Comparison of ENCODE assay signal across 16 cellular contexts in genomic region chr3:190446492-190447301, GRCh38. TPM values are rescaled to one million over a fixed set of nuclear protein-coding genes. Genes with fewer than 3 reads are reported as not detected.
DNase-seq lines count a peak whose midpoint lies in the region; ATAC-seq and TF ChIP-seq lines count a peak whose summit lies in the region.
"Had no signal": no experiment of that assay in that cellular context is flagged by ENCODE, and none has a peak within 500 bp of the region (broad histone marks: within the 10 kb centered on the region; RNA-seq: fewer than 3 reads in every experiment).

No MANE protein-coding gene starts in this region.

- H3K36me3 ChIP-seq in PC-9 (ENCODE audit: low read depth) = no peaks in the 10 kb centered on the region
- H3K36me3 ChIP-seq in breast epithelium = no peaks in the 10 kb centered on the region
- H3K36me3 ChIP-seq in neuronal stem cell (replicated peaks in 1 of 2; ENCODE audit: control insufficient read depth in 2 of 2, insufficient read depth in 2 of 2, low read length in 2 of 2) = no peaks in the 10 kb centered on the region
- H3K36me3 ChIP-seq: ovary had no signal

- H3K79me2 ChIP-seq in PC-9 (ENCODE audit: low read depth) = no peaks in the 10 kb centered on the region

- H4K20me1 ChIP-seq in PC-9 (ENCODE audit: insufficient read depth) = no peaks in the 10 kb centered on the region

- H2BK5ac ChIP-seq in neuronal stem cell (ENCODE audit: low read length) = no peak overlapping the region

- no peak for DNase-seq in activated naive CD8-positive, alpha-beta T cell treated with anti-CD3 and anti-CD28 coated beads, Interleukin-2, amount 50 U/mL, for 24 hours
- DNase-seq in PC-9 (peak in 1 of 2 experiments; percentile 52), endothelial cell (ENCODE audit: low spot score) (no peak), breast epithelium (ENCODE audit: low spot score in 2 of 2) (no peak), neuronal stem cell (ENCODE audit: low spot score) (no peak), T1000 (lab: John Stamatoyannopoulos, UW) (no peak), progenitor cell of endocrine pancreas (ENCODE audit: low spot score, unreplicated experiment) (no peak)
- DNase-seq: effector CD4-positive, alpha-beta T cell; MM.1S; ovary; substantia nigra had no signal

- no peak overlapping the region for H3K4ac ChIP-seq in neuronal stem cell (ENCODE audit: low read length)

- POLR2A ChIA-PET in PC-9 (lab: Charles Lee; ENCODE audit: unreplicated experiment) = interaction anchor here (0.7 kb wide), 1 partner anchor 132 kb away, joined by 5 read pairs; no protein-coding TSS in a partner anchor

- TF ChIP-seq POLR2A in breast epithelium (IDR thresholded peaks at IDR 0.05) = no peak

- H3K9ac ChIP-seq in neuronal stem cell (ENCODE audit: low read depth, low read length, poor library complexity) = no peak overlapping the region

- no peaks in the 10 kb centered on the region for H3K36me3 Mint-ChIP-seq in activated naive CD8-positive, alpha-beta T cell
- no peaks in the 10 kb centered on the region for H3K36me3 Mint-ChIP-seq in activated naive CD8-positive, alpha-beta T cell treated with anti-CD3 and anti-CD28 coated beads, Interleukin-2, amount 50 U/mL, for 24 hours (ENCODE audit: low read depth)
- H3K36me3 Mint-ChIP-seq in endothelial cell (ENCODE audit: low read depth, unreplicated experiment) (no peaks in the 10 kb centered on the region), progenitor cell of endocrine pancreas (ENCODE audit: insufficient read depth) (no peaks in the 10 kb centered on the region)
- H3K36me3 Mint-ChIP-seq: activated naive CD4-positive, alpha-beta T cell treated with anti-CD3 and anti-CD28 coated beads, Interleukin-2, amount 50 U/mL, for 24 hours had no signal

- H2AK5ac ChIP-seq in neuronal stem cell (ENCODE audit: low read depth, low read length) = no peak overlapping the region

- CTCF ChIA-PET in PC-9 (lab: Charles Lee) = no interaction called here

- WGBS in neuronal stem cell (ENCODE audit: extremely low coverage in 2 of 2, insufficient read length in 2 of 2, insufficient replicate concordance in 1 of 2), 2 donors = no CpG with 5 or more reads among the region's 6 CpGs

- intact Hi-C loops in PC-9 (cut with micrococcal nuclease; ENCODE audit: unreplicated experiment) = loop anchor here (1.0 to 10.0 kb wide), 2 partner anchors 62 to 608 kb away; no protein-coding TSS in a partner anchor
- intact Hi-C loops in breast epithelium (cut with DNase I; ENCODE audit: low total_unique reads) = loop anchor here (5.0 kb wide), 1 partner anchor 704 kb away; no protein-coding TSS in a partner anchor

- no peak for ATAC-seq in activated naive CD8-positive, alpha-beta T cell treated with anti-CD3 and anti-CD28 coated beads, Interleukin-2, amount 50 U/mL, for 24 hours

- H3K79me1 ChIP-seq in neuronal stem cell (ENCODE audit: low read depth, low read length) = no peaks in the 10 kb centered on the region

- H2AFZ ChIP-seq in PC-9 = peak overlapping the region; percentile 32
- no peak overlapping the region for H2AFZ ChIP-seq in neuronal stem cell (ENCODE audit: low read length)

- peak overlapping the region; percentile 3 for H3K4me3 Mint-ChIP-seq in activated naive CD8-positive, alpha-beta T cell
- no peak overlapping the region for H3K4me3 Mint-ChIP-seq in activated naive CD8-positive, alpha-beta T cell treated with anti-CD3 and anti-CD28 coated beads, Interleukin-2, amount 50 U/mL, for 24 hours
- H3K4me3 Mint-ChIP-seq in endothelial cell (ENCODE audit: unreplicated experiment) = peak overlapping the region; percentile 7
- H3K4me3 Mint-ChIP-seq in progenitor cell of endocrine pancreas (ENCODE audit: low read depth) = no peak overlapping the region
- H3K4me3 Mint-ChIP-seq: activated naive CD4-positive, alpha-beta T cell treated with anti-CD3 and anti-CD28 coated beads, Interleukin-2, amount 50 U/mL, for 24 hours; T-helper 1 cell treated with Interleukin-12 subunit alpha and Interleukin-12 subunit beta and Interleukin-4 antibody, amounts not matched to agents 30 μg/mL and 1 μg/mL, for 36 hours had no signal

- TF ChIP-seq CTCF in PC-9 (conservative IDR thresholded peaks at IDR 0.05) (no peak), endothelial cell (IDR thresholded peaks at IDR 0.05; ENCODE audit: unreplicated experiment) (no peak), breast epithelium (IDR thresholded peaks at IDR 0.05) (no peak), progenitor cell of endocrine pancreas (IDR thresholded peaks at IDR 0.05; ENCODE audit: unreplicated experiment) (no peak)

- H3K27me3 Mint-ChIP-seq in activated naive CD8-positive, alpha-beta T cell = no peaks in the 10 kb centered on the region
- H3K27me3 Mint-ChIP-seq in activated naive CD8-positive, alpha-beta T cell treated with anti-CD3 and anti-CD28 coated beads, Interleukin-2, amount 50 U/mL, for 24 hours = no peaks in the 10 kb centered on the region
- H3K27me3 Mint-ChIP-seq in endothelial cell (ENCODE audit: unreplicated experiment) (no peaks in the 10 kb centered on the region), progenitor cell of endocrine pancreas (no peaks in the 10 kb centered on the region)

- no peak overlapping the region for H3K4me3 ChIP-seq in PC-9
- H3K4me3 ChIP-seq in breast epithelium = no peak overlapping the region
- no peak overlapping the region for H3K4me3 ChIP-seq in neuronal stem cell (ENCODE audit: low read length in 2 of 2)
- H3K4me3 ChIP-seq: ovary had no signal

- H3K14ac ChIP-seq in neuronal stem cell (ENCODE audit: low read length) = no peak overlapping the region

- H3K27ac ChIP-seq in PC-9 (no peak overlapping the region), breast epithelium (no peak overlapping the region), neuronal stem cell (replicated peaks; ENCODE audit: low read length) (no peak overlapping the region)
- H3K27ac ChIP-seq: ovary had no signal

- H3K4me2 ChIP-seq in PC-9 = peak overlapping the region; percentile 23; the same call in 1 of the 2 replicates
- H3K4me2 ChIP-seq in neuronal stem cell (ENCODE audit: insufficient read depth, low read length, poor library complexity, severe bottlenecking) = no peak overlapping the region

- BruUV-seq in PC-9 (replicated peaks; lab: Mats Ljungman, UMichigan) = no TSS peak

- H4K91ac ChIP-seq in neuronal stem cell (ENCODE audit: low read depth, low read length, poor library complexity) = no peak overlapping the region

- no peaks in the 10 kb centered on the region for H3K9me3 Mint-ChIP-seq in activated naive CD8-positive, alpha-beta T cell (ENCODE audit: low read depth)
- H3K9me3 Mint-ChIP-seq in activated naive CD8-positive, alpha-beta T cell treated with anti-CD3 and anti-CD28 coated beads, Interleukin-2, amount 50 U/mL, for 24 hours = no peaks in the 10 kb centered on the region
- H3K9me3 Mint-ChIP-seq in endothelial cell (ENCODE audit: unreplicated experiment) (no peaks in the 10 kb centered on the region), progenitor cell of endocrine pancreas (ENCODE audit: low read depth) (no peaks in the 10 kb centered on the region)
- H3K9me3 Mint-ChIP-seq: activated naive CD4-positive, alpha-beta T cell treated with anti-CD3 and anti-CD28 coated beads, Interleukin-2, amount 50 U/mL, for 24 hours; T-helper 1 cell treated with Interleukin-12 subunit alpha and Interleukin-12 subunit beta and Interleukin-4 antibody, amounts not matched to agents 30 μg/mL and 1 μg/mL, for 36 hours had no signal

- H3K27me3 ChIP-seq in PC-9 (ENCODE audit: insufficient read depth, low read depth) = no peaks in the 10 kb centered on the region
- no peaks in the 10 kb centered on the region for H3K27me3 ChIP-seq in breast epithelium
- no peaks in the 10 kb centered on the region for H3K27me3 ChIP-seq in neuronal stem cell (ENCODE audit: control insufficient read depth in 3 of 3, insufficient read depth in 3 of 3, low read depth in 1 of 3, low read length in 3 of 3)
- H3K27me3 ChIP-seq: ovary had no signal

- H3K9me2 ChIP-seq in PC-9 (ENCODE audit: insufficient read depth) = no peaks in the 10 kb centered on the region

- no peak overlapping the region for H4K8ac ChIP-seq in neuronal stem cell (ENCODE audit: low read depth, low read length)

- H3K9me3 ChIP-seq in PC-9 (ENCODE audit: insufficient read depth, low read depth) (0 out of 2 replicates have a peak, but pooled peaks cover 6% of the 10 kb centered on the region), breast epithelium (no peaks in the 10 kb centered on the region), neuronal stem cell (replicated peaks in 1 of 2; ENCODE audit: control insufficient read depth in 2 of 2, insufficient read depth in 1 of 2, low read depth in 1 of 2, low read length in 2 of 2) (no peaks in the 10 kb centered on the region)
- H3K9me3 ChIP-seq: ovary had no signal

- no peak overlapping the region for H2BK120ac ChIP-seq in neuronal stem cell (ENCODE audit: low read depth, low read length)

- H3K4me1 Mint-ChIP-seq in activated naive CD8-positive, alpha-beta T cell (ENCODE audit: low read depth) = peaks cover 13% of the 10 kb centered on the region
- H3K4me1 Mint-ChIP-seq in activated naive CD8-positive, alpha-beta T cell treated with anti-CD3 and anti-CD28 coated beads, Interleukin-2, amount 50 U/mL, for 24 hours = peaks cover 7% of the 10 kb centered on the region
- peaks cover 31% of the 10 kb centered on the region for H3K4me1 Mint-ChIP-seq in endothelial cell (ENCODE audit: unreplicated experiment)
- H3K4me1 Mint-ChIP-seq in progenitor cell of endocrine pancreas (ENCODE audit: low read depth) = peaks cover 24% of the 10 kb centered on the region

- no peak overlapping the region for H3K23ac ChIP-seq in neuronal stem cell (ENCODE audit: low read depth, low read length, poor library complexity)

- H3K18ac ChIP-seq in neuronal stem cell (ENCODE audit: low read length) = no peak overlapping the region

- no peak overlapping the region for H2BK12ac ChIP-seq in neuronal stem cell (ENCODE audit: low read length)

- H3K4me1 ChIP-seq in PC-9 (replicated peaks; ENCODE audit: insufficient read depth) (peaks cover 17% of the 10 kb centered on the region), breast epithelium (no peaks in the 10 kb centered on the region), neuronal stem cell (ENCODE audit: control insufficient read depth in 2 of 2, insufficient read depth in 1 of 2, low read depth in 1 of 2, low read length in 2 of 2) (no peaks in the 10 kb centered on the region)

- H3F3A ChIP-seq in PC-9 (ENCODE audit: insufficient read depth, low read depth) = no peaks in the 10 kb centered on the region

- H2BK15ac ChIP-seq in neuronal stem cell (ENCODE audit: low read length) = no peak overlapping the region

- no peak overlapping the region for H3K27ac Mint-ChIP-seq in activated naive CD8-positive, alpha-beta T cell
- H3K27ac Mint-ChIP-seq in activated naive CD8-positive, alpha-beta T cell treated with anti-CD3 and anti-CD28 coated beads, Interleukin-2, amount 50 U/mL, for 24 hours = no peak overlapping the region
- H3K27ac Mint-ChIP-seq in endothelial cell (ENCODE audit: unreplicated experiment) (peak overlapping the region; percentile 73), progenitor cell of endocrine pancreas (no peak overlapping the region)
- H3K27ac Mint-ChIP-seq: activated naive CD4-positive, alpha-beta T cell treated with anti-CD3 and anti-CD28 coated beads, Interleukin-2, amount 50 U/mL, for 24 hours; T-helper 1 cell treated with Interleukin-12 subunit alpha and Interleukin-12 subunit beta and Interleukin-4 antibody, amounts not matched to agents 30 μg/mL and 1 μg/mL, for 36 hours had no signal

RNA-seq across cellular contexts. Expression of gene TMEM207, which starts 3.0 kb away (rescaled TPM):
- total RNA-seq in PC-9 (2021) (not detected in 2 replicates), endothelial cell (ENCODE audit: unreplicated experiment) (not detected), breast epithelium (not detected), progenitor cell of endocrine pancreas (0.27 TPM in 1 of 2 replicates, not detected in the other)
- polyA plus RNA-seq in neuronal stem cell (2013, experiment 1 of 2) = not detected
- not detected for polyA plus RNA-seq in neuronal stem cell (2013, experiment 2 of 2)
- total RNA-seq: bronchial epithelial cell, HT1080, ovary had no signal
- polyA plus RNA-seq: ovary had no signal

RNA-seq across cellular contexts. Expression of gene CLDN16, which starts 58.7 kb away (rescaled TPM):
- total RNA-seq in PC-9 (2021) (0.20 and 0.46 TPM in 2 replicates), endothelial cell (ENCODE audit: unreplicated experiment) (not detected), breast epithelium (under 1 TPM in 1 of 3 donors, not detected in 2; 0.29 TPM), progenitor cell of endocrine pancreas (0.31 TPM in 2 replicates)
- polyA plus RNA-seq in neuronal stem cell (2013, experiment 1 of 2) = not detected
- polyA plus RNA-seq in neuronal stem cell (2013, experiment 2 of 2) = not detected
- total RNA-seq: HT1080 had no signal

Comparison
In these comparisons a context has a peak if more than half of its experiments do, and no peak if none do; other contexts are left out.
1. H3K4me3 Mint-ChIP-seq: peak in activated naive CD8-positive, alpha-beta T cell (single experiment) and endothelial cell (single experiment); none in activated naive CD8-positive, alpha-beta T cell treated with anti-CD3 and anti-CD28 coated beads, Interleukin-2, amount 50 U/mL, for 24 hours (single experiment) and progenitor cell of endocrine pancreas (single experiment).